In the genomic region with DNA sequence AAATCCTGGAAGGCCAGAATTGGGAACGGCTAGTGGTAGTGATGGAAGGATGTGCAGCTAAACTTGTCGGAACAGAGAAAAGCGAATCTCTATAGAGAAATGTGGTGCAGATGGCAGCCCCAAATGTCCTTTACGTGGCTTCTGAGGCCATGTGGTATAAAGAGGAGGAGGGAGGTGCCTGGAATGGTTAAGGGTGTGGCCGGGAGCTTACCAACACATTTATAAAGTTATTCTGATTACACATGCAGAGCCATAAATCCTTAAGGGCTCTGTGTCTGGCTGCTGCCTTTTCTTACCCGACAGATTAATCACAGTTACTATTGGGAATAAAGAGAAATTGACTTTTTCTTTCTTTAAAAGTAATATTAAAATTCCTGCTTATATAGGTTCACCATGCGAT, we compare ENCODE assay signal across 22 cellular contexts.
"Had no signal": no experiment of that assay in that cellular context is flagged by ENCODE, and none has a peak within 500 bp of the region (broad histone marks: within the 10 kb centered on the region; RNA-seq: fewer than 3 reads in every experiment).

No MANE protein-coding gene starts in this region.

- H3K27ac ChIP-seq: HL-60, KMS-11, SJSA1, SK-N-MC had no signal

- DNase-seq: MM.1S, NCI-H1092 treated with DMSO at 0.1 percent for 48 hours, NCI-H1436 treated with DMSO at 0.1 percent for 48 hours, NCI-H187 treated with DMSO at 0.1 percent for 48 hours, NCI-H2029 treated with DMSO at 0.1 percent for 48 hours, NCI-H226, NCI-H446, NCI-H510A, NCI-H524 treated with DMSO at 0.1 percent for 48 hours, NCI-H69, NCI-H774, Right ventricle myocardium superior, RPMI8226, SIG-M5 had no signal

- H3K4me3 ChIP-seq: K562, SJSA1, SK-N-MC had no signal

- H3K4me3 Mint-ChIP-seq: IgD-negative memory B cell had no signal

- H3K27me3 Mint-ChIP-seq: IgD-negative memory B cell had no signal

- H3K36me3 Mint-ChIP-seq: IgD-negative memory B cell had no signal

- H3K9me3 ChIP-seq: SJSA1 had no signal

- FAIRE-seq: HTR-8/SVneo, K562, RCC 7860 had no signal

- ATAC-seq: K562 had no signal

- H3K4me1 ChIP-seq: SJSA1 had no signal

- H3K27ac Mint-ChIP-seq: IgD-negative memory B cell had no signal

- H3K36me3 ChIP-seq: SJSA1 had no signal

- H3K4me1 Mint-ChIP-seq: IgD-negative memory B cell had no signal
